10 cellular contexts compared by ENCODE assay signal in the genomic region with DNA sequence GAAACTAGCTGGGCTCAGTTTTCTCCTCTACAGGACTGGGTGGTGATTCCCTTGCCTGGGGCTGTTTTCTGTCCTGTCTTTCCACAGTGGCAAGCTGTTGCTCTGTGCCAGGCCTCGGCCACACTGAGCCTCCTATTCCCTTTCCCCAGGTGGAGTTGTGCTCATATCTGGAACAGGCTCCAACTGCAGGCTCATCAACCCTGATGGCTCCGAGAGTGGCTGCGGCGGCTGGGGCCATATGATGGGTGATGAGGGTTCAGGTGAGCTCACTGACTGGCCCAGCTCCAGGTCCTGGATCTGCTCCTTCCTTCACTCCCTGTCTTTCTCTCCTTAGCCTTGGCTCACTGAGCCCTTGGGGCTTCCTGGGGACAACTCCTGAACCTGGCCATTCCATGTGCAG. TPM values are rescaled to one million over a fixed set of nuclear protein-coding genes. Genes with fewer than 3 reads are reported as not detected.
DNase-seq lines count a peak whose midpoint lies in the region; ATAC-seq and TF ChIP-seq lines count a peak whose summit lies in the region.
"Had no signal": no experiment of that assay in that cellular context is flagged by ENCODE, and none has a peak within 500 bp of the region (broad histone marks: within the 10 kb centered on the region; RNA-seq: fewer than 3 reads in every experiment).

No MANE protein-coding gene starts in this region.

- peak overlapping the region; percentile 37 for H3K27ac ChIP-seq in upper lobe of right lung

- CTCF ChIA-PET in WTC11 (lab: Charles Lee): interaction anchor here (0.6 to 6.8 kb wide), 5 partner anchors 10 to 88 kb away, joined by 3 to 56 read pairs (median 29); no protein-coding TSS in a partner anchor

- H3K27ac Mint-ChIP-seq in activated naive CD4-positive, alpha-beta T cell treated with anti-CD3 and anti-CD28 coated beads, Interleukin-2, amount 50 U/mL, for 24 hours: peak overlapping the region; percentile 92
- peak overlapping the region; percentile 66 for H3K27ac Mint-ChIP-seq in activated T-helper 17 cell treated with anti-CD3 and anti-CD28 coated beads, Interleukin-2, amount 50 U/mL, for 72 hours
- H3K27ac Mint-ChIP-seq in memory B cell (peak overlapping the region; percentile 97), WTC11 (no peak overlapping the region)

- no peaks in the 10 kb centered on the region for H3K27me3 Mint-ChIP-seq in activated naive CD4-positive, alpha-beta T cell treated with anti-CD3 and anti-CD28 coated beads, Interleukin-2, amount 50 U/mL, for 24 hours
- H3K27me3 Mint-ChIP-seq in activated T-helper 17 cell treated with anti-CD3 and anti-CD28 coated beads, Interleukin-2, amount 50 U/mL, for 72 hours: no peaks in the 10 kb centered on the region
- H3K27me3 Mint-ChIP-seq in memory B cell (no peaks in the 10 kb centered on the region), WTC11 (ENCODE audit: low read depth) (no peaks in the 10 kb centered on the region)

- no peak overlapping the region for H3K4me3 ChIP-seq in upper lobe of right lung

- POLR2A ChIA-PET in WTC11 (lab: Charles Lee): no interaction called here

- ATAC-seq in activated T-helper 17 cell treated with anti-CD3 and anti-CD28 coated beads, Interleukin-2, amount 50 U/mL, for 72 hours (replicated peaks): no peak
- ATAC-seq in memory B cell (ENCODE audit: low read depth) (no peak), upper lobe of right lung (no peak), WTC11 (no peak)

- H3K9me3 ChIP-seq in upper lobe of right lung: no peaks in the 10 kb centered on the region

- intact Hi-C loops in upper lobe of right lung (cut with DNase I): no loop called here

- peak overlapping the region; percentile 26 for H3K4me3 Mint-ChIP-seq in activated naive CD4-positive, alpha-beta T cell treated with anti-CD3 and anti-CD28 coated beads, Interleukin-2, amount 50 U/mL, for 24 hours
- H3K4me3 Mint-ChIP-seq in activated T-helper 17 cell treated with anti-CD3 and anti-CD28 coated beads, Interleukin-2, amount 50 U/mL, for 72 hours: peak overlapping the region; percentile 95
- H3K4me3 Mint-ChIP-seq in memory B cell: peak overlapping the region; percentile 87
- no peak overlapping the region for H3K4me3 Mint-ChIP-seq in WTC11

- TF ChIP-seq CTCF in upper lobe of right lung (IDR thresholded peaks at IDR 0.05): no peak
- no peak for TF ChIP-seq CTCF in WTC11 (IDR thresholded peaks at IDR 0.05)

- no peak for DNase-seq in activated naive CD4-positive, alpha-beta T cell (lab: John Stamatoyannopoulos, UW)
- DNase-seq in memory B cell (ENCODE audit: low spot score in 2 of 2) (no peak), upper lobe of right lung (no peak), NCI-H1417 (lab: John Stamatoyannopoulos, UW) (no peak), WTC11 (ENCODE audit: low spot score) (no peak), NCI-H345 (lab: John Stamatoyannopoulos, UW) (no peak)
- DNase-seq: NCI-H1436, NCI-H82 had no signal

- peaks cover 25% of the 10 kb centered on the region for H3K4me1 ChIP-seq in upper lobe of right lung

- peaks cover 13% of the 10 kb centered on the region for H3K36me3 Mint-ChIP-seq in activated naive CD4-positive, alpha-beta T cell treated with anti-CD3 and anti-CD28 coated beads, Interleukin-2, amount 50 U/mL, for 24 hours
- H3K36me3 Mint-ChIP-seq in activated T-helper 17 cell treated with anti-CD3 and anti-CD28 coated beads, Interleukin-2, amount 50 U/mL, for 72 hours (ENCODE audit: low read depth): peaks cover 73% of the 10 kb centered on the region
- peaks cover 19% of the 10 kb centered on the region for H3K36me3 Mint-ChIP-seq in memory B cell
- peaks cover 40% of the 10 kb centered on the region for H3K36me3 Mint-ChIP-seq in WTC11

- peaks cover 58% of the 10 kb centered on the region for H3K4me1 Mint-ChIP-seq in activated naive CD4-positive, alpha-beta T cell treated with anti-CD3 and anti-CD28 coated beads, Interleukin-2, amount 50 U/mL, for 24 hours
- peaks cover 38% of the 10 kb centered on the region for H3K4me1 Mint-ChIP-seq in activated T-helper 17 cell treated with anti-CD3 and anti-CD28 coated beads, Interleukin-2, amount 50 U/mL, for 72 hours
- peaks cover 45% of the 10 kb centered on the region for H3K4me1 Mint-ChIP-seq in memory B cell
- peaks cover 32% of the 10 kb centered on the region for H3K4me1 Mint-ChIP-seq in WTC11

- no peaks in the 10 kb centered on the region for H3K9me3 Mint-ChIP-seq in activated naive CD4-positive, alpha-beta T cell treated with anti-CD3 and anti-CD28 coated beads, Interleukin-2, amount 50 U/mL, for 24 hours
- H3K9me3 Mint-ChIP-seq in activated T-helper 17 cell treated with anti-CD3 and anti-CD28 coated beads, Interleukin-2, amount 50 U/mL, for 72 hours: no peaks in the 10 kb centered on the region
- no peaks in the 10 kb centered on the region for H3K9me3 Mint-ChIP-seq in memory B cell
- H3K9me3 Mint-ChIP-seq in WTC11: no peaks in the 10 kb centered on the region

- H3K36me3 ChIP-seq in upper lobe of right lung: peaks cover 52% of the 10 kb centered on the region

- no peaks in the 10 kb centered on the region for H3K27me3 ChIP-seq in upper lobe of right lung

TF ChIP-seq in WTC11, 78 proteins besides CTCF, POLR2A, EP300 and RAD21:
- TF ChIP-seq GRHL2 (CRISPR knock-in tag; IDR thresholded peaks at IDR 0.05; ENCODE audit: insufficient replicate concordance, severe bottlenecking) (no peak), IRF2 (CRISPR knock-in tag; IDR thresholded peaks at IDR 0.05; ENCODE audit: borderline replicate concordance, low read depth) (no peak), ELF4 (CRISPR knock-in tag; IDR thresholded peaks at IDR 0.05; ENCODE audit: low read depth) (no peak), FOXP1 (CRISPR knock-in tag; IDR thresholded peaks at IDR 0.05; ENCODE audit: borderline replicate concordance) (no peak), ETV6 (CRISPR knock-in tag; IDR thresholded peaks at IDR 0.05) (no peak), GABPB1 (CRISPR knock-in tag; IDR thresholded peaks at IDR 0.05) (no peak), KAT7 (CRISPR knock-in tag; IDR thresholded peaks at IDR 0.05; ENCODE audit: borderline replicate concordance) (no peak)
- TF ChIP-seq, protein P1, sequence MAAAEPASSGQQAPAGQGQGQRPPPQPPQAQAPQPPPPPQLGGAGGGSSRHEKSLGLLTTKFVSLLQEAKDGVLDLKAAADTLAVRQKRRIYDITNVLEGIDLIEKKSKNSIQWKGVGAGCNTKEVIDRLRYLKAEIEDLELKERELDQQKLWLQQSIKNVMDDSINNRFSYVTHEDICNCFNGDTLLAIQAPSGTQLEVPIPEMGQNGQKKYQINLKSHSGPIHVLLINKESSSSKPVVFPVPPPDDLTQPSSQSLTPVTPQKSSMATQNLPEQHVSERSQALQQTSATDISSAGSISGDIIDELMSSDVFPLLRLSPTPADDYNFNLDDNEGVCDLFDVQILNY (CRISPR knock-in tag; IDR thresholded peaks at IDR 0.05): no peak
- TF ChIP-seq, protein P2, sequence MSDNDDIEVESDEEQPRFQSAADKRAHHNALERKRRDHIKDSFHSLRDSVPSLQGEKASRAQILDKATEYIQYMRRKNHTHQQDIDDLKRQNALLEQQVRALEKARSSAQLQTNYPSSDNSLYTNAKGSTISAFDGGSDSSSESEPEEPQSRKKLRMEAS (CRISPR knock-in tag; IDR thresholded peaks at IDR 0.05): no peak

RNA-seq across cellular contexts. Expression of a gene that starts 4.0 kb away (rescaled TPM):
- total RNA-seq in activated T-helper 17 cell treated with anti-CD3 and anti-CD28 coated beads, Interleukin-2, amount 50 U/mL, for 72 hours: 10 to 100 TPM; 44.1 to 55.4 TPM
- total RNA-seq in upper lobe of right lung: 126 TPM
- 56.1 to 58.9 TPM (median 57.7 TPM) in 3 replicates for total RNA-seq in WTC11 (2021)

RNA-seq across cellular contexts. Expression of a gene that starts 57.5 kb away (rescaled TPM):
- 10 to 100 TPM; 14.1 to 15.6 TPM for total RNA-seq in activated T-helper 17 cell treated with anti-CD3 and anti-CD28 coated beads, Interleukin-2, amount 50 U/mL, for 72 hours
- total RNA-seq in upper lobe of right lung: 19.5 TPM
- total RNA-seq in WTC11 (2021): 17.2 to 19.1 TPM (median 18.7 TPM) in 3 replicates

RNA-seq across cellular contexts. Expression of a gene that starts 57.9 kb away (rescaled TPM):
- 10 to 100 TPM; 26.7 to 44.0 TPM for total RNA-seq in activated T-helper 17 cell treated with anti-CD3 and anti-CD28 coated beads, Interleukin-2, amount 50 U/mL, for 72 hours
- total RNA-seq in upper lobe of right lung (27.9 TPM), WTC11 (2021) (27.8 to 36.6 TPM (median 31.4 TPM) in 3 replicates)
